In genomic region chr3:97425002-97425401, GRCh38 we compare ENCODE assay signal across 34 cellular contexts.
"Had no signal": no experiment of that assay in that cellular context is flagged by ENCODE, and none has a peak within 500 bp of the region (broad histone marks: within the 10 kb centered on the region; RNA-seq: fewer than 3 reads in every experiment).

No MANE protein-coding gene starts in this region.

- H3K36me3 ChIP-seq: MG63 had no signal

- H3K9me3 ChIP-seq: MG63 had no signal

- H3K27ac ChIP-seq: KMS-11 had no signal

- DNase-seq: Karpas-422, Kasumi-1, MG63, MM.1S, MV-4-11, NCI-H1048, NCI-H1092, NCI-H1092 treated with DMSO at 0.1 percent for 48 hours, NCI-H1105, NCI-H1105 treated with DMSO at 0.1 percent for 48 hours, NCI-H1417, NCI-H1417 treated with DMSO at 0.1 percent for 48 hours, NCI-H1436, NCI-H1436 treated with DMSO at 0.1 percent for 48 hours, NCI-H146, NCI-H1694, NCI-H1694 treated with DMSO at 0.1 percent for 48 hours, NCI-H187, NCI-H187 treated with DMSO at 0.1 percent for 48 hours, NCI-H1930, NCI-H2029, NCI-H2029 treated with DMSO at 0.1 percent for 48 hours, NCI-H2081, NCI-H2081 treated with DMSO at 0.1 percent for 48 hours, NCI-H2107, NCI-H2171, NCI-H2171 treated with DMSO at 0.1 percent for 48 hours, NCI-H2227 treated with DMSO at 0.1 percent for 48 hours, NCI-H226, NCI-H345, NCI-H446, NCI-H446 treated with DMSO at 0.1 percent for 48 hours, NCI-H510A had no signal

- H3K27me3 ChIP-seq: MG63 had no signal

- H3K4me3 ChIP-seq: MG63 had no signal
